26 cellular contexts compared by ENCODE assay signal in genomic region chr7:159155410-159155809, GRCh38. TPM values are rescaled to one million over a fixed set of nuclear protein-coding genes. Genes with fewer than 3 reads are reported as not detected.
DNase-seq lines count a peak whose midpoint lies in the region; ATAC-seq, FAIRE-seq and TF ChIP-seq lines count a peak whose summit lies in the region.
"Had no signal": no experiment of that assay in that cellular context is flagged by ENCODE, and none has a peak within 500 bp of the region (broad histone marks: within the 10 kb centered on the region; RNA-seq: fewer than 3 reads in every experiment).

No MANE protein-coding gene starts in this region.

- peak overlapping the region; percentile 86 for H3K14ac ChIP-seq in neuronal stem cell (ENCODE audit: low read length)

- TF ChIP-seq EP300 in HepG2 (IDR thresholded peaks at IDR 0.05; ENCODE audit: low read depth in 2 of 2, low read length in 2 of 2) (no peak), HepG2 (CRISPR knock-in tag; IDR thresholded peaks at IDR 0.05; ENCODE audit: borderline replicate concordance) (no peak)

- H2AK5ac ChIP-seq in neuronal stem cell (ENCODE audit: low read depth, low read length) = no peak overlapping the region

- peaks cover 27% of the 10 kb centered on the region for H3K4me1 ChIP-seq in HepG2 (ENCODE audit: insufficient read depth, low read length)
- H3K4me1 ChIP-seq in right lobe of liver = no peaks in the 10 kb centered on the region
- peaks cover 0 to 3% of the 10 kb centered on the region in 2 donors for H3K4me1 ChIP-seq in neuronal stem cell (ENCODE audit: control insufficient read depth in 2 of 2, insufficient read depth in 1 of 2, low read depth in 1 of 2, low read length in 2 of 2)
- H3K4me1 ChIP-seq: A549, BE2C had no signal

- 0% methylated on average over 1 of the region's 9 CpGs for WGBS in HepG2 (ENCODE audit: low lambda C conversion rate)
- WGBS in right lobe of liver (ENCODE audit: insufficient coverage, low coverage, low lambda C conversion rate, missing lambda C conversion rate) = 100% methylated on average over 1 of the region's 9 CpGs
- no CpG with 5 or more reads among the region's 9 CpGs for WGBS in neuronal stem cell (ENCODE audit: extremely low coverage in 2 of 2, insufficient read length in 2 of 2, insufficient replicate concordance in 1 of 2), 2 donors

- peak overlapping the region; percentile 9 for H3K18ac ChIP-seq in neuronal stem cell (ENCODE audit: low read length)

- H2BK5ac ChIP-seq in neuronal stem cell (ENCODE audit: low read length) = no peak overlapping the region

- no peak overlapping the region for H3K4ac ChIP-seq in neuronal stem cell (ENCODE audit: low read length)

- no peaks in the 10 kb centered on the region for H3K79me2 ChIP-seq in HepG2 (ENCODE audit: insufficient read depth, low read length)

- H3K9ac ChIP-seq in HepG2 (ENCODE audit: insufficient read depth, low read depth, low read length) (no peak overlapping the region), neuronal stem cell (ENCODE audit: low read depth, low read length, poor library complexity) (no peak overlapping the region)
- H3K9ac ChIP-seq: BLaER1 treated with 17β-estradiol and CSF1 and Interleukin-3, amounts not matched to agents 10 nM and 100 nM; GM23248 had no signal

- H2BK15ac ChIP-seq in neuronal stem cell (ENCODE audit: low read length) = no peak overlapping the region

- TF ChIP-seq POLR2A in HepG2 (IDR thresholded peaks at IDR 0.05; ENCODE audit: insufficient read depth in 1 of 2, low read depth in 2 of 2, low read length in 2 of 2) (no peak), right lobe of liver (IDR thresholded peaks at IDR 0.05) (no peak)

- CTCF ChIA-PET in HepG2 (lab: Yijun Ruan, JAX; ENCODE audit: low intra/inter-chr PET ratio, low total read pairs) = no interaction called here

- no peak overlapping the region for H2AFZ ChIP-seq in HepG2 (ENCODE audit: low read length)
- H2AFZ ChIP-seq in neuronal stem cell (ENCODE audit: low read length) = no peak overlapping the region
- H2AFZ ChIP-seq: GM23248 had no signal

- H3K4me3 ChIP-seq in HepG2 (replicated peaks in 1 of 3; ENCODE audit: insufficient read depth in 1 of 3, low read depth in 2 of 3, low read length in 3 of 3) (no peak overlapping the region; a peak in 1 of 6 replicates), right lobe of liver (no peak overlapping the region), neuronal stem cell (ENCODE audit: low read length in 2 of 2) (no peak overlapping the region)
- H3K4me3 ChIP-seq: A549; BLaER1 treated with 17β-estradiol and CSF1 and Interleukin-3, amounts not matched to agents 10 nM and 100 nM; GM12878; GM23248 had no signal

- H3K9me3 ChIP-seq in HepG2 (ENCODE audit: low read length) (no peaks in the 10 kb centered on the region), right lobe of liver (no peaks in the 10 kb centered on the region), neuronal stem cell (replicated peaks in 1 of 2; ENCODE audit: control insufficient read depth in 2 of 2, insufficient read depth in 1 of 2, low read depth in 1 of 2, low read length in 2 of 2) (no peaks in the 10 kb centered on the region)
- H3K9me3 ChIP-seq: A549; BE2C; BLaER1 treated with 17β-estradiol and CSF1 and Interleukin-3, amounts not matched to agents 10 nM and 100 nM had no signal

- in situ Hi-C loops in HepG2 (cut with HindIII; ENCODE audit: extremely low pct_ligation_motif_present, low pct_unique_long_range_greater_than_20kb) = no loop called here

- FAIRE-seq in HepG2 (lab: Jason Lieb, UNC) = no peak
- FAIRE-seq: A549, D721Med, GM12878, GM19239, H1 had no signal

- no peaks in the 10 kb centered on the region for H4K20me1 ChIP-seq in HepG2 (ENCODE audit: insufficient read depth, low read length)
- H4K20me1 ChIP-seq: BLaER1 treated with 17β-estradiol and CSF1 and Interleukin-3, amounts not matched to agents 10 nM and 100 nM had no signal

- TF ChIP-seq RAD21 in HepG2 (CRISPR knock-in tag; IDR thresholded peaks at IDR 0.05) = no peak

- POLR2A ChIA-PET in HepG2 (lab: Yijun Ruan, JAX) = no interaction called here

- peaks cover 3 to 49% of the 10 kb centered on the region in 2 experiments; a peak in 4 of 5 replicates for H3K27me3 ChIP-seq in HepG2 (ENCODE audit: control insufficient read depth in 1 of 2, insufficient read depth in 2 of 2, low read length in 2 of 2)
- H3K27me3 ChIP-seq in right lobe of liver = no peaks in the 10 kb centered on the region
- H3K27me3 ChIP-seq in neuronal stem cell (ENCODE audit: control insufficient read depth in 3 of 3, insufficient read depth in 3 of 3, low read depth in 1 of 3, low read length in 3 of 3) = peaks cover 0 to 24% (median 0%) of the 10 kb centered on the region in 3 experiments
- H3K27me3 ChIP-seq: BE2C had no signal

- H3K36me3 ChIP-seq in HepG2 (replicated peaks in 1 of 2; ENCODE audit: control insufficient read depth in 1 of 2, insufficient read depth in 2 of 2, low read length in 2 of 2) (no peaks in the 10 kb centered on the region), right lobe of liver (no peaks in the 10 kb centered on the region), neuronal stem cell (replicated peaks in 1 of 2; ENCODE audit: control insufficient read depth in 2 of 2, insufficient read depth in 2 of 2, low read length in 2 of 2) (no peaks in the 10 kb centered on the region)
- H3K36me3 ChIP-seq: BE2C; BLaER1 treated with 17β-estradiol and CSF1 and Interleukin-3, amounts not matched to agents 10 nM and 100 nM had no signal

- DNase-seq in HepG2 (ENCODE audit: low spot score) (peak; percentile 21), right lobe of liver (no peak), islet precursor cell (peak; percentile 28), neuronal stem cell (ENCODE audit: low spot score) (no peak), NCI-H2196 treated with DMSO at 0.1 percent for 48 hours (lab: John Stamatoyannopoulos, UW; ENCODE audit: unreplicated experiment) (no peak)
- no peak for DNase-seq in stimulated activated CD4-positive, alpha-beta T cell treated with anti-CD3 and anti-CD28 coated beads, Interleukin-15, amount 100 ng/mL, for 24 hours
- DNase-seq: 8988T; ACHN; AML-193; BE2C; CD4-positive, alpha-beta T cell; CD8-positive, alpha-beta memory T cell; DMS 273 treated with DMSO at 0.1 percent for 48 hours; DMS79; EL; GDM1; GM23248; H9 had no signal

- H4K91ac ChIP-seq in neuronal stem cell (ENCODE audit: low read depth, low read length, poor library complexity) = no peak overlapping the region

- ATAC-seq in HepG2 (peak; percentile 86), right lobe of liver (no peak)
- ATAC-seq: A549, GM12878, HCT116 had no signal

- H2BK120ac ChIP-seq in neuronal stem cell (ENCODE audit: low read depth, low read length) = no peak overlapping the region

- TF ChIP-seq CTCF in HepG2 (CRISPR knock-in tag; IDR thresholded peaks at IDR 0.05) (peak; percentile 12; the same call in 1 of the 2 replicates), right lobe of liver (IDR thresholded peaks at IDR 0.05) (no peak)

- intact Hi-C loops in HepG2 (cut with micrococcal nuclease; ENCODE audit: unreplicated experiment) = no loop called here
- intact Hi-C loops in right lobe of liver (cut with DNase I) = no loop called here

- H3K4me2 ChIP-seq in HepG2 (ENCODE audit: low read depth, low read length) = peak overlapping the region; percentile 44
- H3K4me2 ChIP-seq in neuronal stem cell (ENCODE audit: insufficient read depth, low read length, poor library complexity, severe bottlenecking) = no peak overlapping the region
- H3K4me2 ChIP-seq: A549; BLaER1 treated with 17β-estradiol and CSF1 and Interleukin-3, amounts not matched to agents 10 nM and 100 nM had no signal

- H3K27ac ChIP-seq in HepG2 (ENCODE audit: extremely low read length, insufficient read depth, low read length) = no peak overlapping the region
- H3K27ac ChIP-seq in right lobe of liver = no peak overlapping the region
- no peak overlapping the region for H3K27ac ChIP-seq in neuronal stem cell (replicated peaks; ENCODE audit: low read length)
- H3K27ac ChIP-seq: A549; BLaER1 treated with 17β-estradiol and CSF1 and Interleukin-3, amounts not matched to agents 10 nM and 100 nM; GM23248 had no signal

- peak overlapping the region; percentile 26 for H3K23ac ChIP-seq in neuronal stem cell (ENCODE audit: low read depth, low read length, poor library complexity)

- H4K8ac ChIP-seq in neuronal stem cell (ENCODE audit: low read depth, low read length) = no peak overlapping the region

- H3K79me1 ChIP-seq in neuronal stem cell (ENCODE audit: low read depth, low read length) = peaks cover 1% of the 10 kb centered on the region

- no peak overlapping the region for H2BK12ac ChIP-seq in neuronal stem cell (ENCODE audit: low read length)

- BruUV-seq in HepG2 (replicated peaks; lab: Mats Ljungman, UMichigan) = no TSS peak

TF ChIP-seq in HepG2, 621 proteins besides CTCF, POLR2A, EP300 and RAD21 (continues in another document):
- TF ChIP-seq SALL1 (CRISPR knock-in tag; IDR thresholded peaks at IDR 0.05) = peak; percentile 92
- TF ChIP-seq MTA1 (CRISPR knock-in tag; IDR thresholded peaks at IDR 0.05; ENCODE audit: borderline replicate concordance) = peak; percentile 41; the same call in 1 of the 2 replicates

RNA-seq across cellular contexts. Expression of gene VIPR2, which starts 10.7 kb away (rescaled TPM):
- total RNA-seq in HepG2 (2016; rRNA removed; fragmentation: Illumina TruSeq; extraction: Trizol) (not detected in 2 replicates), right lobe of liver (under 1 TPM in 4 of 6 experiments, not detected in 2; 0.15 to 0.51 (median 0.26) TPM)
- not detected in 2 replicates for total RNA-seq in HepG2 (2016; cell fraction: cytosol; rRNA removed; fragmentation: Illumina TruSeq; extraction: Trizol; ENCODE audit: low read depth)
- not detected in 2 replicates for total RNA-seq in HepG2 (2016; cell fraction: insoluble cytoplasmic fraction; rRNA removed; fragmentation: Illumina TruSeq; extraction: Trizol)
- not detected in 2 replicates for total RNA-seq in HepG2 (2016; cell fraction: membrane; rRNA removed; fragmentation: Illumina TruSeq; extraction: Trizol)
- total RNA-seq in HepG2 (2016; cell fraction: nucleus; rRNA removed; fragmentation: Illumina TruSeq; extraction: Trizol) = not detected in 2 replicates
- polyA plus RNA-seq in HepG2 (2011; rRNA removed) = not detected in 2 replicates
- polyA plus RNA-seq in HepG2 (2011; cell fraction: cytosol; rRNA removed) = not detected in 2 replicates
- polyA plus RNA-seq in HepG2 (2011; cell fraction: nucleus; rRNA removed) = not detected in 2 replicates
- not detected in 2 replicates for polyA plus RNA-seq in HepG2 (2012)
- not detected in 2 replicates for polyA plus RNA-seq in HepG2 (2016; cell fraction: cytosol; fragmentation: Illumina TruSeq; extraction: Trizol; ENCODE audit: low read depth)
- polyA plus RNA-seq in HepG2 (2016; cell fraction: insoluble cytoplasmic fraction; fragmentation: Illumina TruSeq; extraction: Trizol; ENCODE audit: low read depth) = not detected in 2 replicates
- not detected in 2 replicates for polyA plus RNA-seq in HepG2 (2016; cell fraction: membrane; fragmentation: Illumina TruSeq; extraction: Trizol; ENCODE audit: low read depth)
- not detected in 2 replicates for polyA plus RNA-seq in HepG2 (2016; cell fraction: nucleus; fragmentation: Illumina TruSeq; extraction: Trizol; ENCODE audit: insufficient read depth, low read depth)
- polyA minus RNA-seq in HepG2 (2011; rRNA and poly(A)+ RNA removed; ENCODE audit: low replicate concordance) = 19.5 TPM in 1 of 2 replicates, not detected in the other
- not detected in 2 replicates for polyA minus RNA-seq in HepG2 (2011; cell fraction: cytosol; rRNA and poly(A)+ RNA removed)
- 0.13 TPM in 1 of 2 replicates, not detected in the other for polyA minus RNA-seq in HepG2 (2011; cell fraction: nucleus; rRNA and poly(A)+ RNA removed)
- polyA plus RNA-seq in neuronal stem cell (2013, experiment 1 of 2) = 2.8 TPM
- 2.6 TPM for polyA plus RNA-seq in neuronal stem cell (2013, experiment 2 of 2)
- total RNA-seq: GM12878, GM23248 had no signal
- polyA plus RNA-seq: A549, CD14-positive monocyte, GM12878, GM23248 had no signal

Comparison
In these comparisons a context has a peak if more than half of its experiments do, and no peak if none do; other contexts are left out.
1. DNase-seq: peak in HepG2 (single experiment) and islet precursor cell (single experiment); none in right lobe of liver (0 of 3), neuronal stem cell (single experiment), stimulated activated CD4-positive, alpha-beta T cell treated with anti-CD3 and anti-CD28 coated beads, Interleukin-15, amount 100 ng/mL, for 24 hours (single experiment) and NCI-H2196 treated with DMSO at 0.1 percent for 48 hours (single experiment).